18 cellular contexts compared by ENCODE assay signal in the genomic region with DNA sequence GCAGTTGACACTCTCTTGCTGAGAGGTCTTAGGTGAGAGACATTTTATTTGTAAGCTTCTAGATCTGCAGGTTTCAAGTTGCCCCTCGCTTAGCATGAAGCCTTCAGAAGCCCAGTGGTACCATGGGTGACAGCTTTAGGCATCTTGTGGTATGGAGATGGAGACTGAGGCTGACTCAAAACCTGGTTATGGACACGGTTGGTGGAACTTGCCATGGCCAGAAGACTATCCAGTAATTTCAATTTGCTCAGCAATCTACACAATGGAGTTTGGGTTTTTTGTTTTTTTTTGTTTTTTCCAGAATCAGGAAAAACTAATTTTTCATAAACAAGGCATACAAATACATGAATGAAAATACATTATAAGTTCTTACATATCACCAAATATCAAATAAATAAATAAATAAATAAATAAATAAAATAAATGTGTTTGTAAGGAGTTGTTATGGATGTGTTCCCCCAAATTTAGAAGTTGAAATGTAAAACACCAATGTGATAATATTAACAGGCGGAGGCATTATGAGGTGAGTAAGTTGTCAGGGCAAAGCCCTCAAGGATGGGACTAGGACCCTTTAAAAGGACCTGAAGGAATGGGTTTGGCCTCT. TPM values are rescaled to one million over a fixed set of nuclear protein-coding genes. Genes with fewer than 3 reads are reported as not detected.
DNase-seq lines count a peak whose midpoint lies in the region; ATAC-seq and TF ChIP-seq lines count a peak whose summit lies in the region.
"Had no signal": no experiment of that assay in that cellular context is flagged by ENCODE, and none has a peak within 500 bp of the region (broad histone marks: within the 10 kb centered on the region; RNA-seq: fewer than 3 reads in every experiment).

No MANE protein-coding gene starts in this region.

- H3K36me3 Mint-ChIP-seq in CD14-positive monocyte (no peaks in the 10 kb centered on the region), naive B cell (no peaks in the 10 kb centered on the region)
- no peaks in the 10 kb centered on the region for H3K36me3 Mint-ChIP-seq in T-helper 2 cell treated with Interferon-gamma antibody and Interleukin-4, amounts not matched to agents 5 μg/mL and 100 μg/mL, for 36 hours (ENCODE audit: low read depth)
- no peaks in the 10 kb centered on the region for H3K36me3 Mint-ChIP-seq in CD8-positive, alpha-beta T cell

- DNase-seq in CD14-positive monocyte (ENCODE audit: low spot score), result no peak
- DNase-seq in NCI-H69 (lab: John Stamatoyannopoulos, UW), result peak; percentile 44
- no peak for DNase-seq in naive B cell
- no peak for DNase-seq in T-helper 2 cell treated with Interferon-gamma antibody and Interleukin-4, amounts not matched to agents 5 μg/mL and 100 μg/mL, for 36 hours (ENCODE audit: low spot score)
- no peak for DNase-seq in effector CD4-positive, alpha-beta T cell
- no peak for DNase-seq in CD8-positive, alpha-beta T cell
- DNase-seq: ACHN, AML-193, GF-D8, MV-4-11, NCI-H1436 treated with DMSO at 0.1 percent for 48 hours, NCI-H2081, SHP77 had no signal

- no peaks in the 10 kb centered on the region for H3K27me3 ChIP-seq in CD8-positive, alpha-beta T cell (ENCODE audit: insufficient read depth, low read length)
- H3K27me3 ChIP-seq: Peyer's patch had no signal

- H3K27me3 Mint-ChIP-seq in CD14-positive monocyte (ENCODE audit: low read depth in 3 of 3), result peaks cover 0 to 9% (median 9%) of the 10 kb centered on the region in 3 donors
- H3K27me3 Mint-ChIP-seq in naive B cell, result no peaks in the 10 kb centered on the region
- no peaks in the 10 kb centered on the region for H3K27me3 Mint-ChIP-seq in T-helper 2 cell treated with Interferon-gamma antibody and Interleukin-4, amounts not matched to agents 5 μg/mL and 100 μg/mL, for 36 hours (ENCODE audit: low read depth)
- H3K27me3 Mint-ChIP-seq in CD8-positive, alpha-beta T cell (ENCODE audit: low read depth), result no peaks in the 10 kb centered on the region

- ATAC-seq in HG02610 (IDR thresholded peaks at IDR 0.05; ENCODE audit: unreplicated experiment) (peak; percentile 42), naive B cell (ENCODE audit: low read depth in 2 of 2) (peak in 1 of 2 donors; percentile 1), HG02623 (IDR thresholded peaks at IDR 0.05; ENCODE audit: unreplicated experiment) (no peak)
- ATAC-seq in CD8-positive, alpha-beta T cell, result no peak
- ATAC-seq: GM23338, SK-N-SH treated with all-trans-retinoic acid at 6 μM for 48 hours had no signal

- H3K27ac ChIP-seq in CD8-positive, alpha-beta T cell (ENCODE audit: low read depth, low read length), result no peak overlapping the region

- H3K4me3 Mint-ChIP-seq in CD14-positive monocyte, result no peak overlapping the region
- H3K4me3 Mint-ChIP-seq in naive B cell, result peak overlapping the region; percentile 33 to 93 (median 77)
- H3K4me3 Mint-ChIP-seq in T-helper 2 cell treated with Interferon-gamma antibody and Interleukin-4, amounts not matched to agents 5 μg/mL and 100 μg/mL, for 36 hours, result no peak overlapping the region
- no peak overlapping the region for H3K4me3 Mint-ChIP-seq in CD8-positive, alpha-beta T cell
- H3K4me3 Mint-ChIP-seq: GM23338 had no signal

- H3K9me3 Mint-ChIP-seq in CD14-positive monocyte (no peaks in the 10 kb centered on the region), naive B cell (peaks cover 0 to 11% (median 0%) of the 10 kb centered on the region in 7 donors)
- no peaks in the 10 kb centered on the region for H3K9me3 Mint-ChIP-seq in T-helper 2 cell treated with Interferon-gamma antibody and Interleukin-4, amounts not matched to agents 5 μg/mL and 100 μg/mL, for 36 hours
- no peaks in the 10 kb centered on the region for H3K9me3 Mint-ChIP-seq in CD8-positive, alpha-beta T cell
- H3K9me3 Mint-ChIP-seq: GM23338 had no signal

- no peak overlapping the region for H3K4me3 ChIP-seq in CD8-positive, alpha-beta T cell (ENCODE audit: low read depth, low read length)
- H3K4me3 ChIP-seq: GM23338, Peyer's patch had no signal

- H3K4me1 Mint-ChIP-seq in CD14-positive monocyte (peaks cover 69% of the 10 kb centered on the region), naive B cell (peaks cover 55 to 78% (median 66%) of the 10 kb centered on the region in 3 donors)
- peaks cover 9% of the 10 kb centered on the region for H3K4me1 Mint-ChIP-seq in T-helper 2 cell treated with Interferon-gamma antibody and Interleukin-4, amounts not matched to agents 5 μg/mL and 100 μg/mL, for 36 hours (ENCODE audit: low read depth)
- peaks cover 30% of the 10 kb centered on the region for H3K4me1 Mint-ChIP-seq in CD8-positive, alpha-beta T cell (ENCODE audit: low read depth)

- CTCF ChIA-PET in CD8-positive, alpha-beta T cell (lab: Charles Lee), result interaction anchor here (1.1 kb wide), 1 partner anchor 405 kb away, joined by 3 read pairs; no protein-coding TSS in a partner anchor

- no peak for TF ChIP-seq CTCF in CD14-positive monocyte (IDR thresholded peaks at IDR 0.05)
- TF ChIP-seq CTCF in CD8-positive, alpha-beta T cell (IDR thresholded peaks at IDR 0.05), result no peak

- intact Hi-C loops in CD14-positive monocyte (cut with micrococcal nuclease), result no loop called here
- intact Hi-C loops in CD8-positive, alpha-beta T cell (cut with DNase I, micrococcal nuclease), result no loop called here

- H3K4me1 ChIP-seq in CD8-positive, alpha-beta T cell (ENCODE audit: insufficient read depth, low read length), result peaks cover 9% of the 10 kb centered on the region
- H3K4me1 ChIP-seq: Peyer's patch had no signal

- POLR2A ChIA-PET in CD8-positive, alpha-beta T cell (lab: Charles Lee), result interaction anchor here (1.4 kb wide), 1 partner anchor 9 kb away, joined by 3 read pairs; no protein-coding TSS in a partner anchor

- H3K27ac Mint-ChIP-seq in CD14-positive monocyte (peak overlapping the region in 5 of 7 donors; percentile 45 to 88 (median 74)), naive B cell (peak overlapping the region; percentile 28 to 96 (median 87))
- H3K27ac Mint-ChIP-seq in T-helper 2 cell treated with Interferon-gamma antibody and Interleukin-4, amounts not matched to agents 5 μg/mL and 100 μg/mL, for 36 hours, result no peak overlapping the region
- no peak overlapping the region for H3K27ac Mint-ChIP-seq in CD8-positive, alpha-beta T cell
- H3K27ac Mint-ChIP-seq: GM23338 had no signal

- H3K36me3 ChIP-seq in CD8-positive, alpha-beta T cell (ENCODE audit: insufficient read depth, low read length), result no peaks in the 10 kb centered on the region
- H3K36me3 ChIP-seq: Peyer's patch had no signal

- no peaks in the 10 kb centered on the region for H3K9me3 ChIP-seq in CD8-positive, alpha-beta T cell (ENCODE audit: low read length)
- H3K9me3 ChIP-seq: Peyer's patch had no signal

RNA-seq across cellular contexts. Expression of a gene that starts 22.6 kb away (rescaled TPM):
- 1 to 10 TPM; 1.6 TPM for polyA plus RNA-seq in CD14-positive monocyte
- 100 to 1,000 TPM; 205 to 278 (median 247) TPM for polyA plus RNA-seq in naive B cell (ENCODE audit: low read depth in 6 of 6)
- total RNA-seq in CD8-positive, alpha-beta T cell, result 100 to 1,000 TPM; 338 to 345 TPM

Comparison
In these comparisons a context has a peak if more than half of its experiments do, and no peak if none do; other contexts are left out.
1. H3K27ac Mint-ChIP-seq: peak in CD14-positive monocyte (5 of 7) and naive B cell (6 of 6); none in T-helper 2 cell treated with Interferon-gamma antibody and Interleukin-4, amounts not matched to agents 5 μg/mL and 100 μg/mL, for 36 hours (single experiment) and CD8-positive, alpha-beta T cell (single experiment).
2. H3K4me3 Mint-ChIP-seq: peak in naive B cell (8 of 8); none in CD14-positive monocyte (0 of 2), T-helper 2 cell treated with Interferon-gamma antibody and Interleukin-4, amounts not matched to agents 5 μg/mL and 100 μg/mL, for 36 hours (single experiment) and CD8-positive, alpha-beta T cell (single experiment).
3. RNA of a gene that starts 22.6 kb away (polyA plus RNA-seq): 205 to 278 TPM in naive B cell; 1.6 TPM in CD14-positive monocyte; every median in the first group is over 10 times any median in the second.